12 cellular contexts compared by ENCODE assay signal in genomic region chr12:27177716-27178115, GRCh38.
A peak's percentile ranks its signal among the peaks of the same experiment; 100 is the strongest.
DNase-seq lines count a peak whose midpoint lies in the region; ATAC-seq and TF ChIP-seq lines count a peak whose summit lies in the region.
"Had no signal": no experiment of that assay in that cellular context is flagged by ENCODE, and none has a peak within 500 bp of the region (broad histone marks: within the 10 kb centered on the region; RNA-seq: fewer than 3 reads in every experiment).

No MANE protein-coding gene starts in this region.

- H3K4me2 ChIP-seq in mammary epithelial cell (ENCODE audit: insufficient read depth, low read depth, low read length), result peak overlapping the region; percentile 48

- peaks cover 6% of the 10 kb centered on the region for H3K36me3 Mint-ChIP-seq in endodermal cell (ENCODE audit: low read depth)

- peak overlapping the region; percentile 64 for H3K27ac ChIP-seq in mammary epithelial cell (ENCODE audit: insufficient read depth, low read depth, low read length)
- H3K27ac ChIP-seq in prostate gland, result no peak overlapping the region
- H3K27ac ChIP-seq in endodermal cell (ENCODE audit: low read depth, low read length), result no peak overlapping the region

- peaks cover 7% of the 10 kb centered on the region for H3K9me3 Mint-ChIP-seq in endodermal cell
- H3K9me3 Mint-ChIP-seq: activated CD4-positive, alpha-beta memory T cell treated with anti-CD3 and anti-CD28 coated beads, Interleukin-2, amount 10 ng/mL, durations not matched to agents 7 days and 5 days; CD4-positive, alpha-beta T cell had no signal

- ATAC-seq in left colon (peak; percentile 80), GM18867 (IDR thresholded peaks at IDR 0.05; ENCODE audit: unreplicated experiment) (no peak)

- no peak overlapping the region for H3K27ac Mint-ChIP-seq in endodermal cell
- H3K27ac Mint-ChIP-seq: activated CD4-positive, alpha-beta memory T cell treated with anti-CD3 and anti-CD28 coated beads, Interleukin-2, amount 10 ng/mL, durations not matched to agents 7 days and 5 days; CD4-positive, alpha-beta T cell had no signal

- H3K36me3 ChIP-seq in mammary epithelial cell (ENCODE audit: insufficient read depth, low read length), result no peaks in the 10 kb centered on the region
- H3K36me3 ChIP-seq in prostate gland, result no peaks in the 10 kb centered on the region
- no peaks in the 10 kb centered on the region for H3K36me3 ChIP-seq in endodermal cell (ENCODE audit: control insufficient read depth, insufficient read depth, low read length)

- intact Hi-C loops in mammary epithelial cell (cut with micrococcal nuclease) (loop anchor here (1.0 kb wide), 1 partner anchor 67 kb away; the partner anchor contains the start of gene STK38L), left colon (cut with DNase I, micrococcal nuclease) (no loop called here), prostate gland (cut with DNase I) (no loop called here)

- H3K4me1 ChIP-seq in mammary epithelial cell (ENCODE audit: insufficient read depth, low read length) (peaks cover 39% of the 10 kb centered on the region), prostate gland (replicated peaks) (no peaks in the 10 kb centered on the region), endodermal cell (ENCODE audit: control insufficient read depth, insufficient read depth, low read length) (peaks cover 3% of the 10 kb centered on the region)

- in situ Hi-C loops in mammary epithelial cell (cut with MboI; ENCODE audit: low sequenced_read_pairs in 2 of 2), result no loop called here

- DNase-seq in AG08395 (ENCODE audit: low spot score) (peak; percentile 47), HS-27A (ENCODE audit: low read depth) (peak; percentile 48), mammary epithelial cell (peak; percentile 76), left colon (no peak), 8988T (no peak), prostate gland (ENCODE audit: low spot score) (no peak), endodermal cell (no peak)
- DNase-seq: activated CD4-positive, alpha-beta memory T cell treated with anti-CD3 and anti-CD28 coated beads, Interleukin-2, amount 10 ng/mL, durations not matched to agents 7 days and 5 days; CD4-positive, alpha-beta T cell; occipital lobe had no signal

- no TSS peak for BruUV-seq in mammary epithelial cell (replicated peaks; lab: Mats Ljungman, UMichigan)

- no peak overlapping the region for H3K4me3 Mint-ChIP-seq in endodermal cell
- H3K4me3 Mint-ChIP-seq: activated CD4-positive, alpha-beta memory T cell treated with anti-CD3 and anti-CD28 coated beads, Interleukin-2, amount 10 ng/mL, durations not matched to agents 7 days and 5 days; CD4-positive, alpha-beta T cell; T-helper 1 cell treated with Interleukin-12 subunit alpha and Interleukin-12 subunit beta and Interleukin-4 antibody, amounts not matched to agents 30 μg/mL and 1 μg/mL, for 36 hours had no signal

- dilution Hi-C loops in mammary epithelial cell (cut with HindIII; ENCODE audit: low sequenced_read_pairs), result no loop called here

- H3K4me3 ChIP-seq in mammary epithelial cell (replicated peaks in 1 of 3; ENCODE audit: insufficient read depth in 1 of 3, low read depth in 2 of 3, low read length in 3 of 3), result no peak overlapping the region
- H3K4me3 ChIP-seq in prostate gland, result no peak overlapping the region
- H3K4me3 ChIP-seq in endodermal cell (ENCODE audit: low read length), result no peak overlapping the region

- no peaks in the 10 kb centered on the region for H3K79me2 ChIP-seq in mammary epithelial cell (ENCODE audit: insufficient read depth, low read length)

- CTCF ChIA-PET in mammary epithelial cell (lab: Charles Lee; ENCODE audit: low non-redundant PET), result no interaction called here

- H3K9me3 ChIP-seq in mammary epithelial cell (replicated peaks; ENCODE audit: insufficient read depth, low read length) (no peaks in the 10 kb centered on the region), prostate gland (no peaks in the 10 kb centered on the region), endodermal cell (ENCODE audit: control insufficient read depth, low read length) (peaks cover 8% of the 10 kb centered on the region)

- no peaks in the 10 kb centered on the region for H3K27me3 Mint-ChIP-seq in endodermal cell (ENCODE audit: insufficient read depth)
- H3K27me3 Mint-ChIP-seq: activated CD4-positive, alpha-beta memory T cell treated with anti-CD3 and anti-CD28 coated beads, Interleukin-2, amount 10 ng/mL, durations not matched to agents 7 days and 5 days; CD4-positive, alpha-beta T cell had no signal

- H3K9ac ChIP-seq in mammary epithelial cell (ENCODE audit: insufficient read depth, low read length) (no peak overlapping the region), endodermal cell (ENCODE audit: extremely low read depth, low read length, poor library complexity, severe bottlenecking) (no peak overlapping the region)

- no peaks in the 10 kb centered on the region for H3K27me3 ChIP-seq in mammary epithelial cell (ENCODE audit: insufficient read depth, low read length)
- H3K27me3 ChIP-seq in prostate gland (replicated peaks; ENCODE audit: insufficient read depth), result no peaks in the 10 kb centered on the region
- H3K27me3 ChIP-seq in endodermal cell (ENCODE audit: control insufficient read depth, insufficient read depth, low read length, poor library complexity, severe bottlenecking), result no peaks in the 10 kb centered on the region

- peaks cover 17% of the 10 kb centered on the region for H3K4me1 Mint-ChIP-seq in endodermal cell

- no peak for TF ChIP-seq POLR2A in prostate gland (IDR thresholded peaks at IDR 0.05)

- TF ChIP-seq CTCF in mammary epithelial cell (conservative IDR thresholded peaks at IDR 0.05 in 1 of 2, IDR thresholded peaks at IDR 0.05 in 1 of 2; ENCODE audit: extremely low read depth in 1 of 2, insufficient read depth in 1 of 2, low read depth in 1 of 2, low read length in 2 of 2), result no peak
- no peak for TF ChIP-seq CTCF in prostate gland (IDR thresholded peaks at IDR 0.05)
- no peak for TF ChIP-seq CTCF in endodermal cell (conservative IDR thresholded peaks at IDR 0.05)

- no peaks in the 10 kb centered on the region for H4K20me1 ChIP-seq in mammary epithelial cell (ENCODE audit: insufficient read depth, low read length)

- no peak overlapping the region for H2AFZ ChIP-seq in mammary epithelial cell (ENCODE audit: low read depth, low read length)

Comparison
In these comparisons a context has a peak if more than half of its experiments do, and no peak if none do; other contexts are left out.
1. DNase-seq: peak in AG08395 (single experiment), HS-27A (single experiment) and mammary epithelial cell (single experiment); none in left colon (0 of 2), 8988T (single experiment), prostate gland (single experiment) and endodermal cell (single experiment).